ENCODE assay signal across 1 cellular context in the genomic region with DNA sequence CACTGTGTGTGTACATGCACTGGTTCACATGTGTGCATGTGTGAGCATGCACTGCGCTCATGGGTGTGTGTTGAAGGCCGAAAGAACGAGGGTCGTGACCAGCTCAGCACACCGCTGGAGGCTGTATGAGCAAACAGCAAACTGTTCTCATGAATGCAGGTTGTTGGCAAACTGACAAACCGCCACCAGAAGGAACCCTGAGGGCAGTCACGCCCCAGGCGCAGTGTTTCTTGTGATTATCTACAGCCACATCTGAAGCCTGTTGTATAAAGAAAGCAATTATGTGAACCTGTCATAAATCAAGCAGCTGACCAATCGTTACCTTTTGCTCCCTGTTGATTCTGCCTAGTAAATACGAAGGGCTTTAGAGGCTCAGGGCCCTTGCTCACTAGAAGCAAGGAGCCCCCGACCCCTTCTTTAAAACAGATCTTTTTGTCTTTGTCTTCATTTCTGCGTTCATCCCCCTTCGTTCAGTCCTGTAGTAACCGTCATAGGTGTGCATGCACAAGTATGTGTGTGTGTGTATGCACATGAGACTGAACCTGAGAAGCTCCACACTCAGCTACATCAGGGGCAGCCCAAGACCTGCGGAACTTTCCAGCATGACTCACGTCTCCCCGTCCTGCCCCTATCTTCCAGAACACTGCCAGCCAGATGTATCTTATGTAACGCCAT.
A peak's percentile ranks its signal among the peaks of the same experiment; 100 is the strongest.
TF ChIP-seq lines count a peak whose summit lies in the region.

No MANE protein-coding gene starts in this region.

TF ChIP-seq in HEK293, 187 proteins besides CTCF, POLR2A, EP300 and RAD21 (continued from another document and continues in another):
- TF ChIP-seq, protein P1, sequence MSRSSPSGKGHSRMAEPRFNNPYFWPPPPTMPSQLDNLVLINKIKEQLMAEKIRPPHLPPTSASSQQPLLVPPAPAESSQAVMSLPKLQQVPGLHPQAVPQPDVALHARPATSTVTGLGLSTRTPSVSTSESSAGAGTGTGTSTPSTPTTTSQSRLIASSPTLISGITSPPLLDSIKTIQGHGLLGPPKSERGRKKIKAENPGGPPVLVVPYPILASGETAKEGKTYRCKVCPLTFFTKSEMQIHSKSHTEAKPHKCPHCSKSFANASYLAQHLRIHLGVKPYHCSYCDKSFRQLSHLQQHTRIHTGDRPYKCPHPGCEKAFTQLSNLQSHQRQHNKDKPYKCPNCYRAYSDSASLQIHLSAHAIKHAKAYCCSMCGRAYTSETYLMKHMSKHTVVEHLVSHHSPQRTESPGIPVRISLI (tag by site-specific recombination; IDR thresholded peaks at IDR 0.05): no peak
- TF ChIP-seq, protein P2, sequence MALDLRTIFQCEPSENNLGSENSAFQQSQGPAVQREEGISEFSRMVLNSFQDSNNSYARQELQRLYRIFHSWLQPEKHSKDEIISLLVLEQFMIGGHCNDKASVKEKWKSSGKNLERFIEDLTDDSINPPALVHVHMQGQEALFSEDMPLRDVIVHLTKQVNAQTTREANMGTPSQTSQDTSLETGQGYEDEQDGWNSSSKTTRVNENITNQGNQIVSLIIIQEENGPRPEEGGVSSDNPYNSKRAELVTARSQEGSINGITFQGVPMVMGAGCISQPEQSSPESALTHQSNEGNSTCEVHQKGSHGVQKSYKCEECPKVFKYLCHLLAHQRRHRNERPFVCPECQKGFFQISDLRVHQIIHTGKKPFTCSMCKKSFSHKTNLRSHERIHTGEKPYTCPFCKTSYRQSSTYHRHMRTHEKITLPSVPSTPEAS (tag by site-specific recombination; IDR thresholded peaks at IDR 0.05): no peak; the same call in none of the 2 replicates
- no peak for TF ChIP-seq ZNF626 (tag by site-specific recombination; IDR thresholded peaks at IDR 0.05)
- TF ChIP-seq ZNF843 (tag by site-specific recombination; IDR thresholded peaks at IDR 0.05): peak; percentile 87
- peak; percentile 29 for TF ChIP-seq SP2 (tag by site-specific recombination; IDR thresholded peaks at IDR 0.05)
- TF ChIP-seq ZNF394 (tag by site-specific recombination; IDR thresholded peaks at IDR 0.05; ENCODE audit: borderline replicate concordance): peak; percentile 51; the same call in 1 of the 2 replicates
- TF ChIP-seq, protein P3, sequence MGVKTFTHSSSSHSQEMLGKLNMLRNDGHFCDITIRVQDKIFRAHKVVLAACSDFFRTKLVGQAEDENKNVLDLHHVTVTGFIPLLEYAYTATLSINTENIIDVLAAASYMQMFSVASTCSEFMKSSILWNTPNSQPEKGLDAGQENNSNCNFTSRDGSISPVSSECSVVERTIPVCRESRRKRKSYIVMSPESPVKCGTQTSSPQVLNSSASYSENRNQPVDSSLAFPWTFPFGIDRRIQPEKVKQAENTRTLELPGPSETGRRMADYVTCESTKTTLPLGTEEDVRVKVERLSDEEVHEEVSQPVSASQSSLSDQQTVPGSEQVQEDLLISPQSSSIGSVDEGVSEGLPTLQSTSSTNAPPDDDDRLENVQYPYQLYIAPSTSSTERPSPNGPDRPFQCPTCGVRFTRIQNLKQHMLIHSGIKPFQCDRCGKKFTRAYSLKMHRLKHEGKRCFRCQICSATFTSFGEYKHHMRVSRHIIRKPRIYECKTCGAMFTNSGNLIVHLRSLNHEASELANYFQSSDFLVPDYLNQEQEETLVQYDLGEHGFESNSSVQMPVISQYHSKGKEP (tag by site-specific recombination; IDR thresholded peaks at IDR 0.05): peak; percentile 89
- TF ChIP-seq ZNF768 (tag by site-specific recombination; IDR thresholded peaks at IDR 0.05): no peak; the same call in 1 of the 2 replicates
- TF ChIP-seq IKZF3 (tag by site-specific recombination; IDR thresholded peaks at IDR 0.05): peak; percentile 50; the same call in 1 of the 2 replicates
- TF ChIP-seq, protein P4, sequence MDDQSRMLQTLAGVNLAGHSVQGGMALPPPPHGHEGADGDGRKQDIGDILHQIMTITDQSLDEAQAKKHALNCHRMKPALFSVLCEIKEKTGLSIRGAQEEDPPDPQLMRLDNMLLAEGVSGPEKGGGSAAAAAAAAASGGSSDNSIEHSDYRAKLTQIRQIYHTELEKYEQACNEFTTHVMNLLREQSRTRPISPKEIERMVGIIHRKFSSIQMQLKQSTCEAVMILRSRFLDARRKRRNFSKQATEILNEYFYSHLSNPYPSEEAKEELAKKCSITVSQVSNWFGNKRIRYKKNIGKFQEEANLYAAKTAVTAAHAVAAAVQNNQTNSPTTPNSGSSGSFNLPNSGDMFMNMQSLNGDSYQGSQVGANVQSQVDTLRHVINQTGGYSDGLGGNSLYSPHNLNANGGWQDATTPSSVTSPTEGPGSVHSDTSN (CRISPR knock-in tag; IDR thresholded peaks at IDR 0.05): no peak
- TF ChIP-seq FEZF1 (tag by site-specific recombination; IDR thresholded peaks at IDR 0.05): peak; percentile 90
- TF ChIP-seq ZNF266 (tag by site-specific recombination; IDR thresholded peaks at IDR 0.05; ENCODE audit: low read depth): no peak
- TF ChIP-seq, protein P5, sequence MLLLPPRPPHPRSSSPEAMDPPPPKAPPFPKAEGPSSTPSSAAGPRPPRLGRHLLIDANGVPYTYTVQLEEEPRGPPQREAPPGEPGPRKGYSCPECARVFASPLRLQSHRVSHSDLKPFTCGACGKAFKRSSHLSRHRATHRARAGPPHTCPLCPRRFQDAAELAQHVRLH (tag by site-specific recombination; IDR thresholded peaks at IDR 0.05): no peak
- TF ChIP-seq, protein P6, sequence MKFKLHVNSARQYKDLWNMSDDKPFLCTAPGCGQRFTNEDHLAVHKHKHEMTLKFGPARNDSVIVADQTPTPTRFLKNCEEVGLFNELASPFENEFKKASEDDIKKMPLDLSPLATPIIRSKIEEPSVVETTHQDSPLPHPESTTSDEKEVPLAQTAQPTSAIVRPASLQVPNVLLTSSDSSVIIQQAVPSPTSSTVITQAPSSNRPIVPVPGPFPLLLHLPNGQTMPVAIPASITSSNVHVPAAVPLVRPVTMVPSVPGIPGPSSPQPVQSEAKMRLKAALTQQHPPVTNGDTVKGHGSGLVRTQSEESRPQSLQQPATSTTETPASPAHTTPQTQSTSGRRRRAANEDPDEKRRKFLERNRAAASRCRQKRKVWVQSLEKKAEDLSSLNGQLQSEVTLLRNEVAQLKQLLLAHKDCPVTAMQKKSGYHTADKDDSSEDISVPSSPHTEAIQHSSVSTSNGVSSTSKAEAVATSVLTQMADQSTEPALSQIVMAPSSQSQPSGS (tag by site-specific recombination; IDR thresholded peaks at IDR 0.05; ENCODE audit: low read depth): 0 out of 2 replicates have a peak, but pooled peaks have one; percentile 24
- 0 out of 2 replicates have a peak, but pooled peaks have one; percentile 66 for TF ChIP-seq ZNF10 (tag by site-specific recombination; IDR thresholded peaks at IDR 0.05)
- TF ChIP-seq, protein P7, sequence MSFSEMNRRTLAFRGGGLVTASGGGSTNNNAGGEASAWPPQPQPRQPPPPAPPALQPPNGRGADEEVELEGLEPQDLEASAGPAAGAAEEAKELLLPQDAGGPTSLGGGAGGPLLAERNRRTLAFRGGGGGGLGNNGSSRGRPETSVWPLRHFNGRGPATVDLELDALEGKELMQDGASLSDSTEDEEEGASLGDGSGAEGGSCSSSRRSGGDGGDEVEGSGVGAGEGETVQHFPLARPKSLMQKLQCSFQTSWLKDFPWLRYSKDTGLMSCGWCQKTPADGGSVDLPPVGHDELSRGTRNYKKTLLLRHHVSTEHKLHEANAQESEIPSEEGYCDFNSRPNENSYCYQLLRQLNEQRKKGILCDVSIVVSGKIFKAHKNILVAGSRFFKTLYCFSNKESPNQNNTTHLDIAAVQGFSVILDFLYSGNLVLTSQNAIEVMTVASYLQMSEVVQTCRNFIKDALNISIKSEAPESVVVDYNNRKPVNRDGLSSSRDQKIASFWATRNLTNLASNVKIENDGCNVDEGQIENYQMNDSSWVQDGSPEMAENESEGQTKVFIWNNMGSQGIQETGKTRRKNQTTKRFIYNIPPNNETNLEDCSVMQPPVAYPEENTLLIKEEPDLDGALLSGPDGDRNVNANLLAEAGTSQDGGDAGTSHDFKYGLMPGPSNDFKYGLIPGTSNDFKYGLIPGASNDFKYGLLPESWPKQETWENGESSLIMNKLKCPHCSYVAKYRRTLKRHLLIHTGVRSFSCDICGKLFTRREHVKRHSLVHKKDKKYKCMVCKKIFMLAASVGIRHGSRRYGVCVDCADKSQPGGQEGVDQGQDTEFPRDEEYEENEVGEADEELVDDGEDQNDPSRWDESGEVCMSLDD (tag by site-specific recombination; IDR thresholded peaks at IDR 0.05): no peak
- TF ChIP-seq ZNF610 (tag by site-specific recombination; IDR thresholded peaks at IDR 0.05; ENCODE audit: borderline replicate concordance): no peak
- TF ChIP-seq HOXC10 (CRISPR knock-in tag; IDR thresholded peaks at IDR 0.05): 0 out of 2 replicates have a peak, but pooled peaks have one; percentile 81
- peak; percentile 95 for TF ChIP-seq SCRT2 (tag by site-specific recombination; IDR thresholded peaks at IDR 0.05)
- no peak; the same call in 1 of the 2 replicates for TF ChIP-seq ZNF623 (tag by site-specific recombination; IDR thresholded peaks at IDR 0.05)
- no peak for TF ChIP-seq ZNF777 (tag by site-specific recombination; IDR thresholded peaks at IDR 0.05; ENCODE audit: borderline replicate concordance)
- TF ChIP-seq, protein P8, sequence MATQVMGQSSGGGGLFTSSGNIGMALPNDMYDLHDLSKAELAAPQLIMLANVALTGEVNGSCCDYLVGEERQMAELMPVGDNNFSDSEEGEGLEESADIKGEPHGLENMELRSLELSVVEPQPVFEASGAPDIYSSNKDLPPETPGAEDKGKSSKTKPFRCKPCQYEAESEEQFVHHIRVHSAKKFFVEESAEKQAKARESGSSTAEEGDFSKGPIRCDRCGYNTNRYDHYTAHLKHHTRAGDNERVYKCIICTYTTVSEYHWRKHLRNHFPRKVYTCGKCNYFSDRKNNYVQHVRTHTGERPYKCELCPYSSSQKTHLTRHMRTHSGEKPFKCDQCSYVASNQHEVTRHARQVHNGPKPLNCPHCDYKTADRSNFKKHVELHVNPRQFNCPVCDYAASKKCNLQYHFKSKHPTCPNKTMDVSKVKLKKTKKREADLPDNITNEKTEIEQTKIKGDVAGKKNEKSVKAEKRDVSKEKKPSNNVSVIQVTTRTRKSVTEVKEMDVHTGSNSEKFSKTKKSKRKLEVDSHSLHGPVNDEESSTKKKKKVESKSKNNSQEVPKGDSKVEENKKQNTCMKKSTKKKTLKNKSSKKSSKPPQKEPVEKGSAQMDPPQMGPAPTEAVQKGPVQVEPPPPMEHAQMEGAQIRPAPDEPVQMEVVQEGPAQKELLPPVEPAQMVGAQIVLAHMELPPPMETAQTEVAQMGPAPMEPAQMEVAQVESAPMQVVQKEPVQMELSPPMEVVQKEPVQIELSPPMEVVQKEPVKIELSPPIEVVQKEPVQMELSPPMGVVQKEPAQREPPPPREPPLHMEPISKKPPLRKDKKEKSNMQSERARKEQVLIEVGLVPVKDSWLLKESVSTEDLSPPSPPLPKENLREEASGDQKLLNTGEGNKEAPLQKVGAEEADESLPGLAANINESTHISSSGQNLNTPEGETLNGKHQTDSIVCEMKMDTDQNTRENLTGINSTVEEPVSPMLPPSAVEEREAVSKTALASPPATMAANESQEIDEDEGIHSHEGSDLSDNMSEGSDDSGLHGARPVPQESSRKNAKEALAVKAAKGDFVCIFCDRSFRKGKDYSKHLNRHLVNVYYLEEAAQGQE (tag by site-specific recombination; IDR thresholded peaks at IDR 0.05): no peak
- TF ChIP-seq ZBTB21 (tag by site-specific recombination; IDR thresholded peaks at IDR 0.05): peak; percentile 58; the same call in 1 of the 2 replicates
- TF ChIP-seq ZNF112 (tag by site-specific recombination; IDR thresholded peaks at IDR 0.05): no peak
- no peak for TF ChIP-seq ZNF37A (tag by site-specific recombination; IDR thresholded peaks at IDR 0.05)
- no peak for TF ChIP-seq ZNF571 (tag by site-specific recombination; IDR thresholded peaks at IDR 0.05)
- TF ChIP-seq ZNF335 (tag by site-specific recombination; conservative IDR thresholded peaks at IDR 0.05): peak; percentile 36; the same call in 1 of the 2 replicates
- TF ChIP-seq, protein P9, sequence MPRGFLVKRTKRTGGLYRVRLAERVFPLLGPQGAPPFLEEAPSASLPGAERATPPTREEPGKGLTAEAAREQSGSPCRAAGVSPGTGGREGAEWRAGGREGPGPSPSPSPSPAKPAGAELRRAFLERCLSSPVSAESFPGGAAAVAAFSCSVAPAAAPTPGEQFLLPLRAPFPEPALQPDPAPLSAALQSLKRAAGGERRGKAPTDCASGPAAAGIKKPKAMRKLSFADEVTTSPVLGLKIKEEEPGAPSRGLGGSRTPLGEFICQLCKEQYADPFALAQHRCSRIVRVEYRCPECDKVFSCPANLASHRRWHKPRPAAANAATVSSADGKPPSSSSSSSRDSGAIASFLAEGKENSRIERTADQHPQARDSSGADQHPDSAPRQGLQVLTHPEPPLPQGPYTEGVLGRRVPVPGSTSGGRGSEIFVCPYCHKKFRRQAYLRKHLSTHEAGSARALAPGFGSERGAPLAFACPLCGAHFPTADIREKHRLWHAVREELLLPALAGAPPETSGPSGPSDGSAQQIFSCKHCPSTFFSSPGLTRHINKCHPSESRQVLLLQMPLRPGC (tag by site-specific recombination; IDR thresholded peaks at IDR 0.05): no peak
- no peak for TF ChIP-seq ZNF19 (tag by site-specific recombination; IDR thresholded peaks at IDR 0.05; ENCODE audit: low read depth)
- peak; percentile 66; the same call in 1 of the 2 replicates for TF ChIP-seq ZNF24 (tag by site-specific recombination; IDR thresholded peaks at IDR 0.05)
- TF ChIP-seq, protein P10, sequence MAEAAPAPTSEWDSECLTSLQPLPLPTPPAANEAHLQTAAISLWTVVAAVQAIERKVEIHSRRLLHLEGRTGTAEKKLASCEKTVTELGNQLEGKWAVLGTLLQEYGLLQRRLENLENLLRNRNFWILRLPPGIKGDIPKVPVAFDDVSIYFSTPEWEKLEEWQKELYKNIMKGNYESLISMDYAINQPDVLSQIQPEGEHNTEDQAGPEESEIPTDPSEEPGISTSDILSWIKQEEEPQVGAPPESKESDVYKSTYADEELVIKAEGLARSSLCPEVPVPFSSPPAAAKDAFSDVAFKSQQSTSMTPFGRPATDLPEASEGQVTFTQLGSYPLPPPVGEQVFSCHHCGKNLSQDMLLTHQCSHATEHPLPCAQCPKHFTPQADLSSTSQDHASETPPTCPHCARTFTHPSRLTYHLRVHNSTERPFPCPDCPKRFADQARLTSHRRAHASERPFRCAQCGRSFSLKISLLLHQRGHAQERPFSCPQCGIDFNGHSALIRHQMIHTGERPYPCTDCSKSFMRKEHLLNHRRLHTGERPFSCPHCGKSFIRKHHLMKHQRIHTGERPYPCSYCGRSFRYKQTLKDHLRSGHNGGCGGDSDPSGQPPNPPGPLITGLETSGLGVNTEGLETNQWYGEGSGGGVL (tag by site-specific recombination; IDR thresholded peaks at IDR 0.05): 0 out of 2 replicates have a peak, but pooled peaks have one; percentile 32
- TF ChIP-seq ZNF629 (tag by site-specific recombination; IDR thresholded peaks at IDR 0.05): peak; percentile 81
- TF ChIP-seq TRIM28 (IDR thresholded peaks at IDR 0.05; ENCODE audit: borderline replicate concordance, low read length): peak; percentile 76
